ENCODE assay signal across 1 cellular context in the genomic region with DNA sequence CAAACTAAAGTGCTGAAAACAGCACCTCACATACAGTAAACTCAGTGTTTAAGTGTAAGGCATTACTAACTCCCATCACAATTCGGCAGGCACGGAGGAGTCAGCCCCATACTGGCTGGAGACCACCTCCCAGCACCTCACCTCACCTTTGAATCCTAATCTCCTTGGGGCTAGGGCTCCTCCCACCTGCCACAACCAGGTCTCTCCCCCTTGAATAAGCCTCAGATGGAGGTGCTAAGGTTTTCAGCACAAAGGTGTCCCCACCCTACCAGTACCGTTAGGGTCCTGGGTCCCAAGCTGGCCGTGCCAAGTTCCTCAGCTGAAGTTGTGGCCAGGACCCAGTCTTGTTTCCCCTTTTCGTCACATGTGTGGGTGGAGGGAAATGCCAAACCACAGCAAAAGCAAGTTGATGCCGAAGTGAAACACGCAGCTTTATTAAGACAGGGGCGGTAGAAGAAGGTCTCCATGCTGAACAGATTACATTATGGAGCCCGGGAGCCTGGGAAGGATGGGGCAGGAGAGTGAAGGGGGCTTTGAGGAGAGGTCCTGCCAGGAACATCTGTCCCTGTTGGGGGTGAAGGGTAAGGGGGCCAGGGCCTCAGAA.
TF ChIP-seq lines count a peak whose summit lies in the region.

TSS of gene IGFLR1 (minus strand) at position 332 of the 604 bp plus-strand sequence. CDS start 1,272 bp downstream, outside the sequence.

TF ChIP-seq in GM23338, 12 proteins besides CTCF, POLR2A, EP300 and RAD21 (continued from another document):
- TF ChIP-seq, protein P1, sequence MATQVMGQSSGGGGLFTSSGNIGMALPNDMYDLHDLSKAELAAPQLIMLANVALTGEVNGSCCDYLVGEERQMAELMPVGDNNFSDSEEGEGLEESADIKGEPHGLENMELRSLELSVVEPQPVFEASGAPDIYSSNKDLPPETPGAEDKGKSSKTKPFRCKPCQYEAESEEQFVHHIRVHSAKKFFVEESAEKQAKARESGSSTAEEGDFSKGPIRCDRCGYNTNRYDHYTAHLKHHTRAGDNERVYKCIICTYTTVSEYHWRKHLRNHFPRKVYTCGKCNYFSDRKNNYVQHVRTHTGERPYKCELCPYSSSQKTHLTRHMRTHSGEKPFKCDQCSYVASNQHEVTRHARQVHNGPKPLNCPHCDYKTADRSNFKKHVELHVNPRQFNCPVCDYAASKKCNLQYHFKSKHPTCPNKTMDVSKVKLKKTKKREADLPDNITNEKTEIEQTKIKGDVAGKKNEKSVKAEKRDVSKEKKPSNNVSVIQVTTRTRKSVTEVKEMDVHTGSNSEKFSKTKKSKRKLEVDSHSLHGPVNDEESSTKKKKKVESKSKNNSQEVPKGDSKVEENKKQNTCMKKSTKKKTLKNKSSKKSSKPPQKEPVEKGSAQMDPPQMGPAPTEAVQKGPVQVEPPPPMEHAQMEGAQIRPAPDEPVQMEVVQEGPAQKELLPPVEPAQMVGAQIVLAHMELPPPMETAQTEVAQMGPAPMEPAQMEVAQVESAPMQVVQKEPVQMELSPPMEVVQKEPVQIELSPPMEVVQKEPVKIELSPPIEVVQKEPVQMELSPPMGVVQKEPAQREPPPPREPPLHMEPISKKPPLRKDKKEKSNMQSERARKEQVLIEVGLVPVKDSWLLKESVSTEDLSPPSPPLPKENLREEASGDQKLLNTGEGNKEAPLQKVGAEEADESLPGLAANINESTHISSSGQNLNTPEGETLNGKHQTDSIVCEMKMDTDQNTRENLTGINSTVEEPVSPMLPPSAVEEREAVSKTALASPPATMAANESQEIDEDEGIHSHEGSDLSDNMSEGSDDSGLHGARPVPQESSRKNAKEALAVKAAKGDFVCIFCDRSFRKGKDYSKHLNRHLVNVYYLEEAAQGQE (IDR thresholded peaks at IDR 0.05; ENCODE audit: unreplicated experiment), result no peak
- TF ChIP-seq ZNF331 (CRISPR knock-in tag; IDR thresholded peaks at IDR 0.05; ENCODE audit: low read depth) (no peak), POLR2AphosphoS5 (IDR thresholded peaks at IDR 0.05; ENCODE audit: low read depth) (no peak), EZH2 (IDR thresholded peaks at IDR 0.05; ENCODE audit: low read depth, unreplicated experiment) (no peak), EZH2phosphoT487 (IDR thresholded peaks at IDR 0.05; ENCODE audit: unreplicated experiment) (no peak), ZNF114 (CRISPR knock-in tag; IDR thresholded peaks at IDR 0.05) (no peak), NANOG (IDR thresholded peaks at IDR 0.05; ENCODE audit: borderline replicate concordance) (no peak), JUNB (IDR thresholded peaks at IDR 0.05; ENCODE audit: unreplicated experiment) (no peak), ETS1 (IDR thresholded peaks at IDR 0.05) (no peak)
